ENCODE assay signal across 8 cellular contexts in the genomic region with DNA sequence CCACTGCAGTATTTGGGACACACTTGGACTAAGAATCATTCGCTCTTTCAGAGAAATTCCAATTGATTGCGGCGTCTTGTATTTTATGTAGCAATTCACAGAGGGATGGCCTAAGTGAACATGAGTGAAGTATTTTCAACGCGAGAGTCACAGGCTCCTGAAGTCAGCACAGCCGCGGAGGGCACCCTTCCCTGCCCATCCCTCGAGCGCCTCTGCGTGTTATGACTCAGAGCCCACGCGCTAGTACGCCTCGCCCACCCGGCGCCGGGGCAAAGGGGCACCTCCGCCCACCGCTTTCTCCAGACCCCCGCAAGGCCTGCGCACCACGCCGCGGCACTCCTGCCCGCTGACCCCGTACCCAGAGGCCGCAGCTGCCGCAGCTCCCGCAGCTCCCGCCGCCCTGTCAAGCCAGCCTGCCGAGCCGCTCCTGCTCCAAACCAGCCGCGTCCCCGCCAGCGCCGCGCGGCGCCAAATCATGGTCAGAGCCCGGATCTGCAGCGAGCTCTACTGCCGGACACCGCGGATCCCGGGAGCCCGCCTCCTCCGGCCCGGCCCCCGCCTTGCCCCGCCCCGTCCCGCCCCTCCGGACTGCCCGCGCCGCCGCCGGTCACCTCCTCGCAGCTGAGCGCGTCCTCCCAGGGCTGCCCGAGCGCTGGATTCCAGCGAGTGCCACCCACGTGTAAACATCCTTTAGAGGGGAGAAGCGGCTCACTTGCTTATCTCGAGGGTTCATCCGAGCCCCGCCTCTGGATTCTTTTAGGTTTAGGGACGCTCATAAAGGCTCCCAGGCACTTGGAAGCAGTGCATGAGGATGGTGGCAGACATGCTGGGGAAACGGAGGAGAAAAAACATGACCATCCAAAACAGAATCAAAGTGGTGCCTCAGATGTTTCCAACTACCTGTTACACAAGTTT. TPM values are rescaled to one million over a fixed set of nuclear protein-coding genes. Genes with fewer than 3 reads are reported as not detected.
DNase-seq lines count a peak whose midpoint lies in the region; ATAC-seq and TF ChIP-seq lines count a peak whose summit lies in the region.

A gene with protein sequence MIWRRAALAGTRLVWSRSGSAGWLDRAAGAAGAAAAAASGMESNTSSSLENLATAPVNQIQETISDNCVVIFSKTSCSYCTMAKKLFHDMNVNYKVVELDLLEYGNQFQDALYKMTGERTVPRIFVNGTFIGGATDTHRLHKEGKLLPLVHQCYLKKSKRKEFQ (minus strand): TSS at position 509 of the 915 bp plus-strand sequence. CDS start 32 bp downstream, at position 477.

- peak within 1 kb of the TSS; percentile 92 for H3K4me3 Mint-ChIP-seq in T-helper 17 cell

- ATAC-seq in GM18498 (IDR thresholded peaks at IDR 0.05; ENCODE audit: unreplicated experiment) (peak; percentile 93), HG02798 (IDR thresholded peaks at IDR 0.05; ENCODE audit: poor library complexity, unreplicated experiment) (peak; percentile 94), T-helper 17 cell (peak; percentile 94)

- H3K27me3 Mint-ChIP-seq in T-helper 17 cell, result no peaks in the 10 kb centered on the region

- peak within 1 kb of the TSS; percentile 82 for H3K4me3 ChIP-seq in right atrium auricular region
- peak within 1 kb of the TSS; percentile 70 for H3K4me3 ChIP-seq in vagina

- intact Hi-C loops in vagina (cut with DNase I), result loop anchor here (2.0 to 5.0 kb wide), 2 partner anchors 16 to 43 kb away; no protein-coding TSS in a partner anchor

- H3K4me1 ChIP-seq in right atrium auricular region, result peaks cover 0 to 18% of the 10 kb centered on the region in 2 donors
- peaks cover 19% of the 10 kb centered on the region for H3K4me1 ChIP-seq in vagina

- H3K27me3 ChIP-seq in right atrium auricular region, result no peaks in the 10 kb centered on the region
- H3K27me3 ChIP-seq in vagina, result no peaks in the 10 kb centered on the region

- H3K36me3 ChIP-seq in right atrium auricular region, result peaks cover 7% of the 10 kb centered on the region
- H3K36me3 ChIP-seq in vagina, result peaks cover 0 to 5% of the 10 kb centered on the region in 2 donors

- H3K27ac ChIP-seq in angular gyrus (ENCODE audit: low read depth, low read length), result peak within 1 kb of the TSS; percentile 94
- peak within 1 kb of the TSS; percentile 93 for H3K27ac ChIP-seq in right atrium auricular region
- H3K27ac ChIP-seq in vagina, result peak within 1 kb of the TSS; percentile 79

- H3K9me3 ChIP-seq in T-helper 17 cell (ENCODE audit: control insufficient read depth, low read length, poor library complexity, severe bottlenecking) (no peaks in the 10 kb centered on the region), right atrium auricular region (no peaks in the 10 kb centered on the region), vagina (no peaks in the 10 kb centered on the region)

- TF ChIP-seq CTCF in right atrium auricular region (IDR thresholded peaks at IDR 0.05) (peak in 1 of 2 donors; percentile 32), vagina (IDR thresholded peaks at IDR 0.05) (no peak)

- H3K36me3 Mint-ChIP-seq in T-helper 17 cell (ENCODE audit: low read depth), result peaks cover 2% of the 10 kb centered on the region

- H3K27ac Mint-ChIP-seq in T-helper 17 cell, result peak within 1 kb of the TSS; percentile 54

- peak; percentile 46 for DNase-seq in NCI-H1417 treated with DMSO at 0.1 percent for 48 hours (lab: John Stamatoyannopoulos, UW)
- DNase-seq in T-helper 17 cell, result peak; percentile 27 to 50 (median 48)
- peak; percentile 83 for DNase-seq in right atrium auricular region (ENCODE audit: low spot score)
- DNase-seq in pulmonary artery endothelial cell (ENCODE audit: low read depth, low spot score), result peak; percentile 45
- peak in 1 of 2 donors; percentile 93 for DNase-seq in vagina (ENCODE audit: extremely low spot score in 2 of 2)

- H3K4me1 Mint-ChIP-seq in T-helper 17 cell, result peaks cover 15% of the 10 kb centered on the region

- peak in 1 of 2 donors; percentile 57 for TF ChIP-seq POLR2A in vagina (IDR thresholded peaks at IDR 0.05)

RNA-seq across cellular contexts. Expression of the gene that starts here (rescaled TPM):
- total RNA-seq in T-helper 17 cell, result 1 to 10 TPM; 7.0 to 7.8 TPM
- 10 to 100 TPM in 1 of 2 donors, 1 to 10 TPM in 1; 6.8 to 12.1 TPM for total RNA-seq in right atrium auricular region
- 11.2 and 15.9 TPM in 2 replicates for total RNA-seq in pulmonary artery endothelial cell
- 2.7 TPM for total RNA-seq in vagina
